Comparison of ENCODE assay signal across 1 cellular context in the genomic region with DNA sequence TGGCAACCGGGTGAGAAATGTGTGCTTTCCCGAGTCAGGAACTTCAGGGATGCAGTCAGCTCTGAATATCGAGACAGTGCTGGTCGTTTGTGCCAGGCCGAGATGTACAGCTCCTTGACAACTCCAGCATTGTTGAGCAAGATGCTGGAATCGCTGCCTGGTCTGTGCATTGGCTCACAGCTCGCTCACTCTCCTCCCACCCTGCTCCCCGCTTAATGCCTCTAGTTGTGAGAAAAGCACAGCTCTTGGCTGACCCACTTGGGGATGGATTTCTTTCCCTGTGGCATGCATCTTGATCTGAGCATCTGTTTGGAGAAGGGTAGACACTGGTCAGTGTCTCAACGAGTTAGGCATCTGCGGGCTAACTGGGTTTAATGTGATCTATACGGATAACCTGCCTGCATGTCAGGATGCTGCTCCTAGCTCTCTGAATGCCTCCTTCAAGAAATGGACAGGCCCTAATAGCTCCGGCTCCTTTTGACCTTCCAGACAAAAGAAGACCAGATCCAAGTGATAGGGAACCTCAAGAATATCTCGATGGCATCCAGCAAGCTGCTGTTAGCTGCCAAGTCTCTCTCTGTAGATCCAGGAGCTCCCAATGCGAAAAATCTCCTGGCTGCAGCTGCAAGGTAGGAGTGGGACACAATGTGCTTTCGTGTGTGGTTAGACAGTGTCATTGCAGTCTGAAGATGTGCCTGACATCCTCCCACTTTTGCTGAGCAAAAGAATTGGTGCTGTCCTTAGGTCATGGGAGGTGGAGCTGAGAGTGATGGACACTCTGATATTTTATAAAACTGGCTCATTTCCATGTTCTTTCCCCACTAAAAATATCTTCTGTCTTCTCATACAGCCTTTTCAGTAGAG.
TF ChIP-seq lines count a peak whose summit lies in the region.

No MANE protein-coding gene starts in this region.

TF ChIP-seq in GM23338, 12 proteins besides CTCF, POLR2A, EP300 and RAD21 (continued from another document):
- TF ChIP-seq, protein P1, sequence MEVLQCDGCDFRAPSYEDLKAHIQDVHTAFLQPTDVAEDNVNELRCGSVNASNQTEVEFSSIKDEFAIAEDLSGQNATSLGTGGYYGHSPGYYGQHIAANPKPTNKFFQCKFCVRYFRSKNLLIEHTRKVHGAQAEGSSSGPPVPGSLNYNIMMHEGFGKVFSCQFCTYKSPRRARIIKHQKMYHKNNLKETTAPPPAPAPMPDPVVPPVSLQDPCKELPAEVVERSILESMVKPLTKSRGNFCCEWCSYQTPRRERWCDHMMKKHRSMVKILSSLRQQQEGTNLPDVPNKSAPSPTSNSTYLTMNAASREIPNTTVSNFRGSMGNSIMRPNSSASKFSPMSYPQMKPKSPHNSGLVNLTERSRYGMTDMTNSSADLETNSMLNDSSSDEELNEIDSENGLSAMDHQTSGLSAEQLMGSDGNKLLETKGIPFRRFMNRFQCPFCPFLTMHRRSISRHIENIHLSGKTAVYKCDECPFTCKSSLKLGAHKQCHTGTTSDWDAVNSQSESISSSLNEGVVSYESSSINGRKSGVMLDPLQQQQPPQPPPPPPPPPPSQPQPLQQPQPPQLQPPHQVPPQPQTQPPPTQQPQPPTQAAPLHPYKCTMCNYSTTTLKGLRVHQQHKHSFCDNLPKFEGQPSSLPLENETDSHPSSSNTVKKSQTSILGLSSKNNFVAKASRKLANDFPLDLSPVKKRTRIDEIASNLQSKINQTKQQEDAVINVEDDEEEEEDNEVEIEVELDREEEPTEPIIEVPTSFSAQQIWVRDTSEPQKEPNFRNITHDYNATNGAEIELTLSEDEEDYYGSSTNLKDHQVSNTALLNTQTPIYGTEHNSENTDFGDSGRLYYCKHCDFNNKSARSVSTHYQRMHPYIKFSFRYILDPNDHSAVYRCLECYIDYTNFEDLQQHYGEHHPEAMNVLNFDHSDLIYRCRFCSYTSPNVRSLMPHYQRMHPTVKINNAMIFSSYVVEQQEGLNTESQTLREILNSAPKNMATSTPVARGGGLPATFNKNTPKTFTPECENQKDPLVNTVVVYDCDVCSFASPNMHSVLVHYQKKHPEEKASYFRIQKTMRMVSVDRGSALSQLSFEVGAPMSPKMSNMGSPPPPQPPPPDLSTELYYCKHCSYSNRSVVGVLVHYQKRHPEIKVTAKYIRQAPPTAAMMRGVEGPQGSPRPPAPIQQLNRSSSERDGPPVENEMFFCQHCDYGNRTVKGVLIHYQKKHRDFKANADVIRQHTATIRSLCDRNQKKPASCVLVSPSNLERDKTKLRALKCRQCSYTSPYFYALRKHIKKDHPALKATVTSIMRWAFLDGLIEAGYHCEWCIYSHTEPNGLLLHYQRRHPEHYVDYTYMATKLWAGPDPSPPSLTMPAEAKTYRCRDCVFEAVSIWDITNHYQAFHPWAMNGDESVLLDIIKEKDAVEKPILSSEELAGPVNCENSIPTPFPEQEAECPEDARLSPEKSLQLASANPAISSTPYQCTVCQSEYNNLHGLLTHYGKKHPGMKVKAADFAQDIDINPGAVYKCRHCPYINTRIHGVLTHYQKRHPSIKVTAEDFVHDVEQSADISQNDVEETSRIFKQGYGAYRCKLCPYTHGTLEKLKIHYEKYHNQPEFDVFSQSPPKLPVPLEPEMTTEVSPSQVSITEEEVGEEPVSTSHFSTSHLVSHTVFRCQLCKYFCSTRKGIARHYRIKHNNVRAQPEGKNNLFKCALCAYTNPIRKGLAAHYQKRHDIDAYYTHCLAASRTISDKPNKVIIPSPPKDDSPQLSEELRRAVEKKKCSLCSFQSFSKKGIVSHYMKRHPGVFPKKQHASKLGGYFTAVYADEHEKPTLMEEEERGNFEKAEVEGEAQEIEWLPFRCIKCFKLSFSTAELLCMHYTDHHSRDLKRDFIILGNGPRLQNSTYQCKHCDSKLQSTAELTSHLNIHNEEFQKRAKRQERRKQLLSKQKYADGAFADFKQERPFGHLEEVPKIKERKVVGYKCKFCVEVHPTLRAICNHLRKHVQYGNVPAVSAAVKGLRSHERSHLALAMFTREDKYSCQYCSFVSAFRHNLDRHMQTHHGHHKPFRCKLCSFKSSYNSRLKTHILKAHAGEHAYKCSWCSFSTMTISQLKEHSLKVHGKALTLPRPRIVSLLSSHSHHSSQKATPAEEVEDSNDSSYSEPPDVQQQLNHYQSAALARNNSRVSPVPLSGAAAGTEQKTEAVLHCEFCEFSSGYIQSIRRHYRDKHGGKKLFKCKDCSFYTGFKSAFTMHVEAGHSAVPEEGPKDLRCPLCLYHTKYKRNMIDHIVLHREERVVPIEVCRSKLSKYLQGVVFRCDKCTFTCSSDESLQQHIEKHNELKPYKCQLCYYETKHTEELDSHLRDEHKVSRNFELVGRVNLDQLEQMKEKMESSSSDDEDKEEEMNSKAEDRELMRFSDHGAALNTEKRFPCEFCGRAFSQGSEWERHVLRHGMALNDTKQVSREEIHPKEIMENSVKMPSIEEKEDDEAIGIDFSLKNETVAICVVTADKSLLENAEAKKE (CRISPR knock-in tag; IDR thresholded peaks at IDR 0.05), result no peak
- TF ChIP-seq EZH2 (IDR thresholded peaks at IDR 0.05; ENCODE audit: low read depth, unreplicated experiment) (no peak), EZH2phosphoT487 (IDR thresholded peaks at IDR 0.05; ENCODE audit: unreplicated experiment) (no peak), POLR2AphosphoS5 (IDR thresholded peaks at IDR 0.05; ENCODE audit: low read depth) (no peak), JUNB (IDR thresholded peaks at IDR 0.05; ENCODE audit: unreplicated experiment) (no peak), CREB1 (CRISPR knock-in tag; IDR thresholded peaks at IDR 0.05; ENCODE audit: low read depth) (no peak)
- TF ChIP-seq, protein P2, sequence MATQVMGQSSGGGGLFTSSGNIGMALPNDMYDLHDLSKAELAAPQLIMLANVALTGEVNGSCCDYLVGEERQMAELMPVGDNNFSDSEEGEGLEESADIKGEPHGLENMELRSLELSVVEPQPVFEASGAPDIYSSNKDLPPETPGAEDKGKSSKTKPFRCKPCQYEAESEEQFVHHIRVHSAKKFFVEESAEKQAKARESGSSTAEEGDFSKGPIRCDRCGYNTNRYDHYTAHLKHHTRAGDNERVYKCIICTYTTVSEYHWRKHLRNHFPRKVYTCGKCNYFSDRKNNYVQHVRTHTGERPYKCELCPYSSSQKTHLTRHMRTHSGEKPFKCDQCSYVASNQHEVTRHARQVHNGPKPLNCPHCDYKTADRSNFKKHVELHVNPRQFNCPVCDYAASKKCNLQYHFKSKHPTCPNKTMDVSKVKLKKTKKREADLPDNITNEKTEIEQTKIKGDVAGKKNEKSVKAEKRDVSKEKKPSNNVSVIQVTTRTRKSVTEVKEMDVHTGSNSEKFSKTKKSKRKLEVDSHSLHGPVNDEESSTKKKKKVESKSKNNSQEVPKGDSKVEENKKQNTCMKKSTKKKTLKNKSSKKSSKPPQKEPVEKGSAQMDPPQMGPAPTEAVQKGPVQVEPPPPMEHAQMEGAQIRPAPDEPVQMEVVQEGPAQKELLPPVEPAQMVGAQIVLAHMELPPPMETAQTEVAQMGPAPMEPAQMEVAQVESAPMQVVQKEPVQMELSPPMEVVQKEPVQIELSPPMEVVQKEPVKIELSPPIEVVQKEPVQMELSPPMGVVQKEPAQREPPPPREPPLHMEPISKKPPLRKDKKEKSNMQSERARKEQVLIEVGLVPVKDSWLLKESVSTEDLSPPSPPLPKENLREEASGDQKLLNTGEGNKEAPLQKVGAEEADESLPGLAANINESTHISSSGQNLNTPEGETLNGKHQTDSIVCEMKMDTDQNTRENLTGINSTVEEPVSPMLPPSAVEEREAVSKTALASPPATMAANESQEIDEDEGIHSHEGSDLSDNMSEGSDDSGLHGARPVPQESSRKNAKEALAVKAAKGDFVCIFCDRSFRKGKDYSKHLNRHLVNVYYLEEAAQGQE (IDR thresholded peaks at IDR 0.05; ENCODE audit: unreplicated experiment), result no peak
